In genomic region chr6:12245763-12246720, GRCh38 we compare ENCODE assay signal across 17 cellular contexts. TPM values are rescaled to one million over a fixed set of nuclear protein-coding genes. Genes with fewer than 3 reads are reported as not detected.
DNase-seq lines count a peak whose midpoint lies in the region; ATAC-seq, FAIRE-seq and TF ChIP-seq lines count a peak whose summit lies in the region.
"Had no signal": no experiment of that assay in that cellular context is flagged by ENCODE, and none has a peak within 500 bp of the region (broad histone marks: within the 10 kb centered on the region; RNA-seq: fewer than 3 reads in every experiment).

No MANE protein-coding gene starts in this region.

- ATAC-seq in HepG2 (no peak), GM21515 (IDR thresholded peaks at IDR 0.05; ENCODE audit: unreplicated experiment) (no peak)

- H3K36me3 ChIP-seq in liver (ENCODE audit: control insufficient read depth in 4 of 4, insufficient read depth in 3 of 4, low read depth in 1 of 4, low read length in 3 of 4) (no peaks in the 10 kb centered on the region), HepG2 (replicated peaks in 1 of 2; ENCODE audit: control insufficient read depth in 1 of 2, insufficient read depth in 2 of 2, low read length in 2 of 2) (no peaks in the 10 kb centered on the region), transverse colon (no peaks in the 10 kb centered on the region)
- H3K36me3 ChIP-seq: MG63, vagina had no signal

- TF ChIP-seq EP300 in HepG2 (IDR thresholded peaks at IDR 0.05; ENCODE audit: low read depth in 2 of 2, low read length in 2 of 2) (no peak), HepG2 (CRISPR knock-in tag; IDR thresholded peaks at IDR 0.05; ENCODE audit: borderline replicate concordance) (no peak), transverse colon (IDR thresholded peaks at IDR 0.05; ENCODE audit: low read depth) (no peak)

- WGBS in liver = 64% methylated on average over 6 of the region's 6 CpGs
- whole genome bisulfite sequencing in HepG2 (ENCODE audit: low lambda C conversion rate) = 12% methylated on average over 6 of the region's 6 CpGs
- WGBS in transverse colon (ENCODE audit: low coverage in 1 of 2), 2 donors = 28 to 43% methylated on average over 5 to 6 of the region's 6 CpGs

- H4K20me1 ChIP-seq in HepG2 (ENCODE audit: insufficient read depth, low read length) = no peaks in the 10 kb centered on the region

- H3K9me3 ChIP-seq in liver (ENCODE audit: control insufficient read depth in 4 of 4, low read length in 3 of 4) (no peaks in the 10 kb centered on the region), HepG2 (ENCODE audit: low read length) (no peaks in the 10 kb centered on the region), transverse colon (no peaks in the 10 kb centered on the region)
- H3K9me3 ChIP-seq: MG63, vagina had no signal

- H3K4me1 ChIP-seq in liver (ENCODE audit: control insufficient read depth in 4 of 4, insufficient read depth in 4 of 4, low read length in 3 of 4) (no peaks in the 10 kb centered on the region), HepG2 (ENCODE audit: insufficient read depth, low read length) (no peaks in the 10 kb centered on the region), transverse colon (peaks cover 6 to 35% (median 26%) of the 10 kb centered on the region in 4 donors)

- FAIRE-seq in HepG2 (lab: Jason Lieb, UNC) = no peak

- no peak for TF ChIP-seq POLR2A in HepG2 (IDR thresholded peaks at IDR 0.05; ENCODE audit: insufficient read depth in 1 of 2, low read depth in 2 of 2, low read length in 2 of 2)
- TF ChIP-seq POLR2A in transverse colon (IDR thresholded peaks at IDR 0.05) = no peak

- CTCF ChIA-PET in HepG2 (lab: Yijun Ruan, JAX; ENCODE audit: low intra/inter-chr PET ratio, low total read pairs) = no interaction called here

- H3K27ac ChIP-seq in liver (ENCODE audit: low read depth in 1 of 2, low read length in 2 of 2) (no peak overlapping the region), HepG2 (ENCODE audit: extremely low read length, insufficient read depth, low read length) (no peak overlapping the region), transverse colon (peak overlapping the region; percentile 38 to 63 (median 54)), coronary artery (no peak overlapping the region)
- H3K27ac ChIP-seq: vagina had no signal

- in situ Hi-C loops in HepG2 (cut with HindIII; ENCODE audit: extremely low pct_ligation_motif_present, low pct_unique_long_range_greater_than_20kb) (no loop called here), astrocyte of the spinal cord (cut with HindIII; ENCODE audit: low sequenced_read_pairs) (no loop called here), transverse colon (cut with MboI; ENCODE audit: low pct_ligation_motif_present in 1 of 4, low pct_unique_long_range_greater_than_20kb in 1 of 4, low sequenced_read_pairs in 3 of 4) (loop anchor here in 2 of 4 donors (25.0 kb wide), 1 partner anchor 584 kb away; no protein-coding TSS in a partner anchor)

- no TSS peak for BruUV-seq in HepG2 (replicated peaks; lab: Mats Ljungman, UMichigan)

- H3K27me3 ChIP-seq in liver (ENCODE audit: control insufficient read depth in 4 of 4, insufficient read depth in 4 of 4, low read length in 3 of 4) (no peaks in the 10 kb centered on the region), HepG2 (ENCODE audit: control insufficient read depth in 1 of 2, insufficient read depth in 2 of 2, low read length in 2 of 2) (no peaks in the 10 kb centered on the region), transverse colon (no peaks in the 10 kb centered on the region)
- H3K27me3 ChIP-seq: MG63, vagina had no signal

- no peaks in the 10 kb centered on the region for H3K79me2 ChIP-seq in HepG2 (ENCODE audit: insufficient read depth, low read length)

- POLR2A ChIA-PET in HepG2 (lab: Yijun Ruan, JAX) = no interaction called here

- H3K4me2 ChIP-seq in HepG2 (ENCODE audit: low read depth, low read length) = no peak overlapping the region

- intact Hi-C loops in HepG2 (cut with micrococcal nuclease; ENCODE audit: unreplicated experiment) (no loop called here), transverse colon (cut with DNase I; ENCODE audit: low total_unique reads) (no loop called here)

- H2AFZ ChIP-seq in HepG2 (ENCODE audit: low read length) = no peak overlapping the region

- no peak overlapping the region for H3K9ac ChIP-seq in liver (ENCODE audit: low read depth in 1 of 2, low read length in 2 of 2)
- H3K9ac ChIP-seq in HepG2 (ENCODE audit: insufficient read depth, low read depth, low read length) = no peak overlapping the region

- TF ChIP-seq RAD21 in liver (IDR thresholded peaks at IDR 0.05) (no peak), HepG2 (CRISPR knock-in tag; IDR thresholded peaks at IDR 0.05) (no peak)

- no peak for TF ChIP-seq CTCF in liver (IDR thresholded peaks at IDR 0.05; ENCODE audit: low read depth, low read length, missing input control)
- TF ChIP-seq CTCF in HepG2 (CRISPR knock-in tag; IDR thresholded peaks at IDR 0.05) = no peak
- no peak for TF ChIP-seq CTCF in astrocyte of the spinal cord (IDR thresholded peaks at IDR 0.05; ENCODE audit: low read depth, low read length)
- peak in 1 of 5 experiments; percentile 12 for TF ChIP-seq CTCF in transverse colon (IDR thresholded peaks at IDR 0.05)
- TF ChIP-seq CTCF in coronary artery (IDR thresholded peaks at IDR 0.05) = no peak

- no peak overlapping the region for H3K4me3 ChIP-seq in liver (ENCODE audit: low read depth in 1 of 3, low read length in 3 of 3)
- no peak overlapping the region for H3K4me3 ChIP-seq in HepG2 (replicated peaks in 1 of 3; ENCODE audit: insufficient read depth in 1 of 3, low read depth in 2 of 3, low read length in 3 of 3)
- H3K4me3 ChIP-seq in astrocyte of the spinal cord (ENCODE audit: low read depth, low read length) = no peak overlapping the region
- no peak overlapping the region for H3K4me3 ChIP-seq in transverse colon
- H3K4me3 ChIP-seq in coronary artery = no peak overlapping the region
- H3K4me3 ChIP-seq: MG63, vagina had no signal

- no peak for DNase-seq in HepG2 (ENCODE audit: low spot score)
- DNase-seq in astrocyte of the spinal cord (ENCODE audit: low read depth, low spot score) = peak; percentile 11
- DNase-seq in iris pigment epithelial cell (ENCODE audit: low read depth) = peak; percentile 52
- peak; percentile 41 for DNase-seq in transverse colon
- no peak for DNase-seq in coronary artery (ENCODE audit: low spot score)
- no peak for DNase-seq in SK-N-DZ (ENCODE audit: low spot score)
- DNase-seq: activated CD4-positive, alpha-beta T cell treated with anti-CD3 and anti-CD28 coated beads for 1 hour; amniotic stem cell; NCI-H2029; NCI-H526 treated with DMSO at 0.1 percent for 48 hours; T-helper 9 cell had no signal

TF ChIP-seq in liver, 16 proteins besides CTCF, POLR2A, EP300 and RAD21 (continues in another document):
- peak; percentile 85 for TF ChIP-seq NR2F2 (IDR thresholded peaks at IDR 0.05)

TF ChIP-seq in HepG2, 621 proteins besides CTCF, POLR2A, EP300 and RAD21 (continues in another document):
- TF ChIP-seq ATAD3A (CRISPR knock-in tag; IDR thresholded peaks at IDR 0.05) = no peak
- TF ChIP-seq ZNF569 (CRISPR knock-in tag; IDR thresholded peaks at IDR 0.05; ENCODE audit: borderline replicate concordance) = no peak
- no peak for TF ChIP-seq ZNF782 (CRISPR knock-in tag; IDR thresholded peaks at IDR 0.05; ENCODE audit: borderline replicate concordance)
- no peak for TF ChIP-seq ZNF333 (CRISPR knock-in tag; IDR thresholded peaks at IDR 0.05; ENCODE audit: borderline replicate concordance)
- no peak for TF ChIP-seq ZNF644 (CRISPR knock-in tag; IDR thresholded peaks at IDR 0.05; ENCODE audit: low read depth)
- TF ChIP-seq PAX8 (CRISPR knock-in tag; IDR thresholded peaks at IDR 0.05; ENCODE audit: borderline replicate concordance) = no peak
- no peak for TF ChIP-seq SP5 (CRISPR knock-in tag; IDR thresholded peaks at IDR 0.05; ENCODE audit: borderline replicate concordance, low read depth)
- no peak for TF ChIP-seq FOXO1 (CRISPR knock-in tag; IDR thresholded peaks at IDR 0.05)

RNA-seq across cellular contexts. Expression of gene EDN1, which starts 44.1 kb away (rescaled TPM):
- total RNA-seq in liver (under 1 TPM; 0.70 to 0.84 TPM), HepG2 (2016; rRNA removed; fragmentation: Illumina TruSeq; extraction: Trizol) (0.15 and 0.21 TPM in 2 replicates), transverse colon (10 to 100 TPM in 2 of 4 donors, 1 to 10 TPM in 2; 3.6 to 23.2 (median 14.2) TPM)
- polyA plus RNA-seq in liver (1 to 10 TPM; 1.2 TPM), HepG2 (2011; rRNA removed) (0.78 and 1.2 TPM in 2 replicates)
- 0.10 TPM in 1 of 2 replicates, not detected in the other for total RNA-seq in HepG2 (2016; cell fraction: cytosol; rRNA removed; fragmentation: Illumina TruSeq; extraction: Trizol; ENCODE audit: low read depth)
- 0.22 TPM in 1 of 2 replicates, not detected in the other for total RNA-seq in HepG2 (2016; cell fraction: insoluble cytoplasmic fraction; rRNA removed; fragmentation: Illumina TruSeq; extraction: Trizol)
- 0.07 and 0.22 TPM in 2 replicates for total RNA-seq in HepG2 (2016; cell fraction: membrane; rRNA removed; fragmentation: Illumina TruSeq; extraction: Trizol)
- total RNA-seq in HepG2 (2016; cell fraction: nucleus; rRNA removed; fragmentation: Illumina TruSeq; extraction: Trizol) = 0.25 and 0.53 TPM in 2 replicates
- polyA plus RNA-seq in HepG2 (2011; cell fraction: cytosol; rRNA removed) = 0.50 and 0.72 TPM in 2 replicates
- 1.3 TPM in 2 replicates for polyA plus RNA-seq in HepG2 (2011; cell fraction: nucleus; rRNA removed)
- 6.0 and 7.3 TPM in 2 replicates for polyA plus RNA-seq in HepG2 (2012)
- not detected in 2 replicates for polyA plus RNA-seq in HepG2 (2016; cell fraction: cytosol; fragmentation: Illumina TruSeq; extraction: Trizol; ENCODE audit: low read depth)
- not detected in 2 replicates for polyA plus RNA-seq in HepG2 (2016; cell fraction: insoluble cytoplasmic fraction; fragmentation: Illumina TruSeq; extraction: Trizol; ENCODE audit: low read depth)
- polyA plus RNA-seq in HepG2 (2016; cell fraction: membrane; fragmentation: Illumina TruSeq; extraction: Trizol; ENCODE audit: low read depth) = not detected in 2 replicates
- 0.90 and 1.3 TPM in 2 replicates for polyA plus RNA-seq in HepG2 (2016; cell fraction: nucleus; fragmentation: Illumina TruSeq; extraction: Trizol; ENCODE audit: insufficient read depth, low read depth)
- 1.0 TPM in 2 replicates for polyA minus RNA-seq in HepG2 (2011; rRNA and poly(A)+ RNA removed; ENCODE audit: low replicate concordance)
- polyA minus RNA-seq in HepG2 (2011; cell fraction: cytosol; rRNA and poly(A)+ RNA removed) = 0.30 and 0.88 TPM in 2 replicates
- polyA minus RNA-seq in HepG2 (2011; cell fraction: nucleus; rRNA and poly(A)+ RNA removed) = 0.62 and 0.77 TPM in 2 replicates
- not detected in 2 replicates for polyA plus RNA-seq in SK-N-DZ (2014; cell fraction: cytosol; rRNA removed)
- not detected in 2 replicates for polyA plus RNA-seq in SK-N-DZ (2014; cell fraction: nucleus; rRNA removed)
- total RNA-seq: A673, neural crest cell had no signal

Comparison
In these comparisons a context has a peak if more than half of its experiments do, and no peak if none do; other contexts are left out.
1. H3K27ac ChIP-seq: peak in transverse colon (4 of 4); none in liver (0 of 2), HepG2 (single experiment) and coronary artery (0 of 2).
2. DNase-seq: peak in astrocyte of the spinal cord (single experiment), iris pigment epithelial cell (single experiment) and transverse colon (single experiment); none in HepG2 (single experiment), coronary artery (single experiment) and SK-N-DZ (single experiment).